Comparison of ENCODE assay signal across 38 cellular contexts in genomic region chr1:46461809-46462448, GRCh38. TPM values are rescaled to one million over a fixed set of nuclear protein-coding genes. Genes with fewer than 3 reads are reported as not detected.
A peak's percentile ranks its signal among the peaks of the same experiment; 100 is the strongest.
DNase-seq lines count a peak whose midpoint lies in the region; ATAC-seq, FAIRE-seq and TF ChIP-seq lines count a peak whose summit lies in the region.
"Had no signal": no experiment of that assay in that cellular context is flagged by ENCODE, and none has a peak within 500 bp of the region (broad histone marks: within the 10 kb centered on the region; RNA-seq: fewer than 3 reads in every experiment).

No MANE protein-coding gene starts in this region.

- no peaks in the 10 kb centered on the region for H3K79me2 ChIP-seq in K562 (ENCODE audit: control insufficient read depth, insufficient read depth, low read length)

- no peak overlapping the region for H2BK12ac ChIP-seq in neuronal stem cell (ENCODE audit: low read length)

- 18% methylated on average over 5 of the region's 5 CpGs for WGBS in K562 (ENCODE audit: insufficient coverage, low coverage, missing lambda C conversion rate)
- no CpG with 5 or more reads among the region's 5 CpGs for WGBS in neuronal stem cell (ENCODE audit: extremely low coverage in 2 of 2, insufficient read length in 2 of 2, insufficient replicate concordance in 1 of 2), 2 donors

- TF ChIP-seq POLR2A in K562 (conservative IDR thresholded peaks at IDR 0.05), result no peak

- H3K4ac ChIP-seq in neuronal stem cell (ENCODE audit: low read length), result no peak overlapping the region

- ATAC-seq in K562, result peak; percentile 43
- ATAC-seq in GM18873 (IDR thresholded peaks at IDR 0.05; ENCODE audit: low FRiP score, unreplicated experiment), result no peak
- ATAC-seq: activated naive CD4-positive, alpha-beta T cell treated with anti-CD3 and anti-CD28 coated beads, Interleukin-2, amount 50 U/mL, for 72 hours; left lung had no signal

- no peak overlapping the region for H2BK120ac ChIP-seq in neuronal stem cell (ENCODE audit: low read depth, low read length)

- POLR2A ChIA-PET in K562 (lab: Yijun Ruan, JAX), result interaction anchor here (0.7 to 2.4 kb wide), 3 partner anchors 12 to 32 kb away, joined by 3 to 16 read pairs (median 4); no protein-coding TSS in a partner anchor

- no peak for FAIRE-seq in K562 (lab: Jason Lieb, UNC)
- FAIRE-seq in urothelium cell line (lab: Jason Lieb, UNC), result no peak
- FAIRE-seq: colon, islet of Langerhans had no signal

- DNase-seq in EH (ENCODE audit: low read depth), result peak; percentile 28
- DNase-seq in NCI-H82 (lab: John Stamatoyannopoulos, UW), result peak; percentile 87
- peak in 2 of 4 experiments; percentile 40 to 53 for DNase-seq in K562 (ENCODE audit: extremely low read depth in 1 of 4, low spot score in 3 of 4)
- no peak for DNase-seq in neuronal stem cell (ENCODE audit: low spot score)
- no peak for DNase-seq in foreskin fibroblast
- DNase-seq in urothelium cell line (ENCODE audit: low spot score), result no peak
- DNase-seq in GM20000 (ENCODE audit: low spot score), result no peak
- DNase-seq: activated CD4-positive, alpha-beta T cell treated with anti-CD3 and anti-CD28 coated beads, Interleukin-2, amount 10 ng/mL, durations not matched to agents 24 days and 14 days; activated CD8-positive, alpha-beta memory T cell treated with anti-CD3 and anti-CD28 coated beads for 24 hours; activated effector memory CD4-positive, alpha-beta T cell treated with Interleukin-2 at 50 U/mL for 16 hours; amygdala; Caco-2; effector CD4-positive, alpha-beta T cell; KG1; left lung; mesenchymal stem cell; MG63; NCI-H1105; NCI-H187; NCI-H510A treated with DMSO at 0.1 percent for 48 hours; OCI-M1; Right ventricle myocardium superior; sigmoid colon; stimulated activated CD4-positive, alpha-beta T cell treated with anti-CD3 and anti-CD28 coated beads, Interleukin-4, amount 100 ng/mL, for 24 hours; substantia nigra; SW 1271; T-helper 9 cell; upper lobe of left lung had no signal

- BruUV-seq in K562 (replicated peaks; lab: Mats Ljungman, UMichigan), result no TSS peak

- no peak overlapping the region for H3K14ac ChIP-seq in neuronal stem cell (ENCODE audit: low read length)

- H3K4me3 ChIP-seq in K562, result no peak overlapping the region
- H3K4me3 ChIP-seq in neuronal stem cell (ENCODE audit: low read length in 2 of 2), result no peak overlapping the region
- no peak overlapping the region for H3K4me3 ChIP-seq in foreskin fibroblast (ENCODE audit: low read depth in 1 of 2, low read length in 2 of 2)
- H3K4me3 ChIP-seq: left lung, MG63, sigmoid colon, upper lobe of left lung had no signal

- no peak overlapping the region for H4K8ac ChIP-seq in neuronal stem cell (ENCODE audit: low read depth, low read length)

- no peaks in the 10 kb centered on the region for H3K9me1 ChIP-seq in K562 (ENCODE audit: control insufficient read depth, insufficient read depth, low read length)

- TF ChIP-seq CTCF in K562 (IDR thresholded peaks at IDR 0.05 in 2 of 3, conservative IDR thresholded peaks at IDR 0.05 in 1 of 3; ENCODE audit: insufficient read depth in 2 of 3, low read depth in 1 of 3, low read length in 3 of 3), result no peak
- TF ChIP-seq CTCF in foreskin fibroblast (IDR thresholded peaks at IDR 0.05; ENCODE audit: low read depth, low read length), result no peak
- TF ChIP-seq CTCF in GM20000 (IDR thresholded peaks at IDR 0.05; ENCODE audit: extremely low read depth, missing control alignments), result no peak

- in situ Hi-C loops in K562 (cut with MboI), result no loop called here

- H3K18ac ChIP-seq in neuronal stem cell (ENCODE audit: low read length), result peak overlapping the region; percentile 15

- H3K27ac ChIP-seq in K562 (ENCODE audit: extremely low read depth, low read depth, low read length) (no peak overlapping the region), neuronal stem cell (replicated peaks; ENCODE audit: low read length) (peak overlapping the region; percentile 14)
- H3K27ac ChIP-seq: C4-2B, HL-60, left lung, sigmoid colon, upper lobe of left lung, WERI-Rb-1 had no signal

- intact Hi-C loops in K562 (cut with micrococcal nuclease), result no loop called here

- no peak overlapping the region for H2BK15ac ChIP-seq in neuronal stem cell (ENCODE audit: low read length)

- CTCF ChIA-PET in K562 (lab: Yijun Ruan, JAX; ENCODE audit: low intra/inter-chr PET ratio), result interaction anchor here (0.6 kb wide), 1 partner anchor 71 kb away, joined by 3 read pairs; no protein-coding TSS in a partner anchor

- H3K27me3 ChIP-seq in K562 (ENCODE audit: control insufficient read depth in 2 of 2, insufficient read depth in 2 of 2, low read length in 2 of 2) (peaks cover 0 to 27% of the 10 kb centered on the region in 2 experiments; a peak in 3 of 5 replicates), neuronal stem cell (ENCODE audit: control insufficient read depth in 3 of 3, insufficient read depth in 3 of 3, low read depth in 1 of 3, low read length in 3 of 3) (peaks cover 1 to 97% (median 29%) of the 10 kb centered on the region in 3 experiments)
- H3K27me3 ChIP-seq: MG63, sigmoid colon had no signal

- H3K4me2 ChIP-seq in K562 (ENCODE audit: insufficient read depth, low read length) (peak overlapping the region; percentile 57), neuronal stem cell (ENCODE audit: insufficient read depth, low read length, poor library complexity, severe bottlenecking) (no peak overlapping the region)

- H3K4me1 ChIP-seq in K562 (replicated peaks in 1 of 2; ENCODE audit: control insufficient read depth in 2 of 2, insufficient read depth in 2 of 2, low read length in 2 of 2) (peaks cover 15 to 26% of the 10 kb centered on the region in 2 experiments; a peak in 4 of 5 replicates), neuronal stem cell (ENCODE audit: control insufficient read depth in 2 of 2, insufficient read depth in 1 of 2, low read depth in 1 of 2, low read length in 2 of 2) (peaks cover 5 to 39% of the 10 kb centered on the region in 2 donors)
- H3K4me1 ChIP-seq: Caco-2 had no signal

- H3K23ac ChIP-seq in neuronal stem cell (ENCODE audit: low read depth, low read length, poor library complexity), result peak overlapping the region; percentile 82

- H2AFZ ChIP-seq in K562 (ENCODE audit: low read depth, low read length) (peak overlapping the region; percentile 71), neuronal stem cell (ENCODE audit: low read length) (no peak overlapping the region)

- no peaks in the 10 kb centered on the region for H4K20me1 ChIP-seq in K562 (replicated peaks; ENCODE audit: control insufficient read depth, insufficient read depth, low read length)

- H3K9me3 ChIP-seq in K562 (replicated peaks; ENCODE audit: control insufficient read depth, insufficient read depth, low read depth, low read length), result no peaks in the 10 kb centered on the region
- no peaks in the 10 kb centered on the region for H3K9me3 ChIP-seq in neuronal stem cell (replicated peaks in 1 of 2; ENCODE audit: control insufficient read depth in 2 of 2, insufficient read depth in 1 of 2, low read depth in 1 of 2, low read length in 2 of 2)
- H3K9me3 ChIP-seq: Caco-2, left lung, MG63, sigmoid colon, upper lobe of left lung had no signal

- H3K9ac ChIP-seq in K562 (ENCODE audit: insufficient read depth in 1 of 2, low read depth in 2 of 2, low read length in 2 of 2) (peak overlapping the region in 1 of 2 experiments; percentile 5; a peak in 1 of 4 replicates), neuronal stem cell (ENCODE audit: low read depth, low read length, poor library complexity) (no peak overlapping the region)

- TF ChIP-seq EP300 in K562 (IDR thresholded peaks at IDR 0.05; ENCODE audit: low read length), result no peak

- TF ChIP-seq RAD21 in K562 (CRISPR knock-in tag; conservative IDR thresholded peaks at IDR 0.05 in 1 of 2, IDR thresholded peaks at IDR 0.05 in 1 of 2), result no peak

- no peak overlapping the region for H2BK5ac ChIP-seq in neuronal stem cell (ENCODE audit: low read length)

- no peaks in the 10 kb centered on the region for H3K36me3 ChIP-seq in K562 (ENCODE audit: control insufficient read depth, insufficient read depth, low read length)
- H3K36me3 ChIP-seq in neuronal stem cell (replicated peaks in 1 of 2; ENCODE audit: control insufficient read depth in 2 of 2, insufficient read depth in 2 of 2, low read length in 2 of 2), result no peaks in the 10 kb centered on the region
- H3K36me3 ChIP-seq: left lung, MG63, sigmoid colon, upper lobe of left lung, WERI-Rb-1 had no signal

- H4K91ac ChIP-seq in neuronal stem cell (ENCODE audit: low read depth, low read length, poor library complexity), result no peak overlapping the region

- no peaks in the 10 kb centered on the region for H3K79me1 ChIP-seq in neuronal stem cell (ENCODE audit: low read depth, low read length)

- H2AK5ac ChIP-seq in neuronal stem cell (ENCODE audit: low read depth, low read length), result peak overlapping the region; percentile 24

TF ChIP-seq in K562, 482 proteins besides CTCF, POLR2A, EP300 and RAD21 (continues in another document):
- TF ChIP-seq TBL1XR1 (IDR thresholded peaks at IDR 0.05; ENCODE audit: low read length in 2 of 2) (no peak), BMI1 (IDR thresholded peaks at IDR 0.05; ENCODE audit: low read length) (no peak), NFXL1 (CRISPR knock-in tag; IDR thresholded peaks at IDR 0.05) (no peak), EGR1 (conservative IDR thresholded peaks at IDR 0.05) (peak; percentile 32; the same call in 1 of the 2 replicates), SPI1 (IDR thresholded peaks at IDR 0.05; ENCODE audit: borderline replicate concordance, low read depth, low read length) (peak; percentile 22; the same call in 1 of the 2 replicates), FOSL1 (tag; conservative IDR thresholded peaks at IDR 0.05) (peak; percentile 29; the same call in 1 of the 2 replicates)

RNA-seq across cellular contexts. Expression of gene DMBX1, which starts 27.7 kb away (rescaled TPM):
- total RNA-seq in K562 (2011; cell fraction: chromatin; rRNA removed; ENCODE audit: low replicate concordance), result 5.4 and 9.4 TPM in 2 replicates
- 7.1 and 8.2 TPM in 2 replicates for total RNA-seq in K562 (2011; cell fraction: nucleolus; rRNA removed)
- total RNA-seq in K562 (2011; cell fraction: nucleoplasm; rRNA removed), result 7.4 and 7.9 TPM in 2 replicates
- total RNA-seq in K562 (2014; rRNA removed), result 0.86 and 1.2 TPM in 2 replicates
- 0.55 and 0.64 TPM in 2 replicates for total RNA-seq in K562 (2014; rRNA removed; fragmentation: Illumina TruSeq; extraction: Trizol)
- 0.79 and 1.0 TPM in 2 replicates for total RNA-seq in K562 (2015; rRNA removed; fragmentation: Illumina TruSeq; extraction: Trizol)
- 2.5 and 3.8 TPM in 2 replicates for total RNA-seq in K562 (2021)
- 4.3 and 10.7 TPM in 2 replicates for polyA plus RNA-seq in K562 (2011; rRNA removed)
- polyA plus RNA-seq in K562 (2011; cell fraction: cytosol; rRNA removed), result 5.9 and 9.6 TPM in 2 replicates
- polyA plus RNA-seq in K562 (2011; cell fraction: nucleus; rRNA removed), result 16.2 and 16.5 TPM in 2 replicates
- 2.5 and 4.8 TPM in 2 replicates for polyA plus RNA-seq in K562 (2012)
- polyA plus RNA-seq in K562 (2014; fragmentation: Illumina TruSeq; extraction: Trizol), result 1.6 and 2.4 TPM in 2 replicates
- under 1 TPM; 0.25 to 0.37 TPM for polyA plus RNA-seq in K562 (2014; fragmentation: Nextera tagmentation; extraction: Ambion mirVana)
- 2.3 and 3.4 TPM in 2 replicates for polyA plus RNA-seq in K562 (2014; rRNA removed)
- 2.5 and 3.5 TPM in 2 replicates for polyA minus RNA-seq in K562 (2011; rRNA and poly(A)+ RNA removed)
- 1.7 and 6.7 TPM in 2 replicates for polyA minus RNA-seq in K562 (2011; cell fraction: cytosol; rRNA and poly(A)+ RNA removed)
- 1.9 and 3.8 TPM in 2 replicates for polyA minus RNA-seq in K562 (2011; cell fraction: nucleus; rRNA and poly(A)+ RNA removed)
- polyA plus RNA-seq in neuronal stem cell (2013, experiment 1 of 2), result 0.15 TPM
- polyA plus RNA-seq in neuronal stem cell (2013, experiment 2 of 2), result 0.18 TPM
- total RNA-seq: epithelial cell of proximal tubule, left lung, posterior vena cava, Right ventricle myocardium superior, sigmoid colon, upper lobe of left lung had no signal
- polyA plus RNA-seq: AG04450, sigmoid colon had no signal

Comparison
In these comparisons a context has a peak if more than half of its experiments do, and no peak if none do; other contexts are left out.
1. DNase-seq: peak in EH (single experiment) and NCI-H82 (single experiment); none in neuronal stem cell (single experiment), foreskin fibroblast (0 of 2), urothelium cell line (single experiment) and GM20000 (single experiment).